Comparison of ENCODE assay signal across 9 cellular contexts in genomic region chr17:74326506-74326905, GRCh38. TPM values are rescaled to one million over a fixed set of nuclear protein-coding genes. Genes with fewer than 3 reads are reported as not detected.
DNase-seq lines count a peak whose midpoint lies in the region; ATAC-seq and TF ChIP-seq lines count a peak whose summit lies in the region.
"Had no signal": no experiment of that assay in that cellular context is flagged by ENCODE, and none has a peak within 500 bp of the region (broad histone marks: within the 10 kb centered on the region; RNA-seq: fewer than 3 reads in every experiment).

No MANE protein-coding gene starts in this region.

- TF ChIP-seq CTCF in CD14-positive monocyte (IDR thresholded peaks at IDR 0.05) (no peak), endothelial cell (IDR thresholded peaks at IDR 0.05; ENCODE audit: unreplicated experiment) (no peak)

- WGBS in neuronal stem cell (ENCODE audit: extremely low coverage in 2 of 2, insufficient read length in 2 of 2, insufficient replicate concordance in 1 of 2), 2 donors = no CpG with 5 or more reads among the region's 10 CpGs

- H3K18ac ChIP-seq in neuronal stem cell (ENCODE audit: low read length) = peak overlapping the region; percentile 87

- no peaks in the 10 kb centered on the region for H3K9me3 ChIP-seq in HUES6 (ENCODE audit: control insufficient read depth, insufficient read depth, low read depth, low read length)
- H3K9me3 ChIP-seq in neuronal stem cell (replicated peaks in 1 of 2; ENCODE audit: control insufficient read depth in 2 of 2, insufficient read depth in 1 of 2, low read depth in 1 of 2, low read length in 2 of 2) = no peaks in the 10 kb centered on the region

- H3K4me1 ChIP-seq in HUES6 (ENCODE audit: control insufficient read depth, insufficient read depth, low read length) (peaks cover 22% of the 10 kb centered on the region), neuronal stem cell (ENCODE audit: control insufficient read depth in 2 of 2, insufficient read depth in 1 of 2, low read depth in 1 of 2, low read length in 2 of 2) (peaks cover 10 to 12% of the 10 kb centered on the region in 2 donors)

- H3K36me3 Mint-ChIP-seq in CD14-positive monocyte (peaks cover 0 to 3% of the 10 kb centered on the region in 2 donors), endothelial cell (ENCODE audit: low read depth, unreplicated experiment) (peaks cover 7% of the 10 kb centered on the region)

- H4K8ac ChIP-seq in neuronal stem cell (ENCODE audit: low read depth, low read length) = no peak overlapping the region

- H3K9me3 Mint-ChIP-seq in CD14-positive monocyte = peaks cover 0 to 10% (median 0%) of the 10 kb centered on the region in 7 donors
- H3K9me3 Mint-ChIP-seq in endothelial cell (ENCODE audit: unreplicated experiment) = no peaks in the 10 kb centered on the region

- H2BK12ac ChIP-seq in neuronal stem cell (ENCODE audit: low read length) = no peak overlapping the region

- H3K27ac ChIP-seq in HUES6 (ENCODE audit: low read depth, low read length) (no peak overlapping the region), neuronal stem cell (replicated peaks; ENCODE audit: low read length) (no peak overlapping the region)

- peaks cover 47 to 58% (median 56%) of the 10 kb centered on the region in 3 donors for H3K27me3 Mint-ChIP-seq in CD14-positive monocyte (ENCODE audit: low read depth in 3 of 3)
- H3K27me3 Mint-ChIP-seq in endothelial cell (ENCODE audit: unreplicated experiment) = peaks cover 13% of the 10 kb centered on the region

- H3K79me1 ChIP-seq in neuronal stem cell (ENCODE audit: low read depth, low read length) = no peaks in the 10 kb centered on the region

- H3K9ac ChIP-seq in HUES6 (ENCODE audit: low read length) (no peak overlapping the region), neuronal stem cell (ENCODE audit: low read depth, low read length, poor library complexity) (peak overlapping the region; percentile 79)

- peak overlapping the region; percentile 93 for H3K4me2 ChIP-seq in neuronal stem cell (ENCODE audit: insufficient read depth, low read length, poor library complexity, severe bottlenecking)

- H3K27ac Mint-ChIP-seq in CD14-positive monocyte (no peak overlapping the region), endothelial cell (ENCODE audit: unreplicated experiment) (peak overlapping the region; percentile 61)

- H3K36me3 ChIP-seq in HUES6 (ENCODE audit: control insufficient read depth, insufficient read depth, low read length) = no peaks in the 10 kb centered on the region
- H3K36me3 ChIP-seq in neuronal stem cell (replicated peaks in 1 of 2; ENCODE audit: control insufficient read depth in 2 of 2, insufficient read depth in 2 of 2, low read length in 2 of 2) = no peaks in the 10 kb centered on the region

- H2BK120ac ChIP-seq in neuronal stem cell (ENCODE audit: low read depth, low read length) = no peak overlapping the region

- H3K4me3 ChIP-seq in HUES6 (ENCODE audit: low read depth, low read length) = peak overlapping the region; percentile 65
- H3K4me3 ChIP-seq in neuronal stem cell (ENCODE audit: low read length in 2 of 2) = peak overlapping the region; percentile 34 to 76

- DNase-seq in CD14-positive monocyte (ENCODE audit: low spot score) = no peak
- DNase-seq in endothelial cell (ENCODE audit: low spot score) = no peak
- no peak for DNase-seq in neuronal stem cell (ENCODE audit: low spot score)
- no peak for DNase-seq in NCI-H446 (lab: John Stamatoyannopoulos, UW)
- no peak for DNase-seq in pons (ENCODE audit: low spot score)
- DNase-seq in activated gamma-delta T cell treated with Interleukin-2 at 50 U/mL for 16 hours = no peak

- peaks cover 59% of the 10 kb centered on the region for H3K27me3 ChIP-seq in HUES6 (ENCODE audit: control insufficient read depth, insufficient read depth, low read length)
- peaks cover 6 to 83% (median 19%) of the 10 kb centered on the region in 3 experiments for H3K27me3 ChIP-seq in neuronal stem cell (ENCODE audit: control insufficient read depth in 3 of 3, insufficient read depth in 3 of 3, low read depth in 1 of 3, low read length in 3 of 3)

- H3K23ac ChIP-seq in neuronal stem cell (ENCODE audit: low read depth, low read length, poor library complexity) = peak overlapping the region; percentile 95

- H3K4me1 Mint-ChIP-seq in CD14-positive monocyte (peaks cover 18% of the 10 kb centered on the region), endothelial cell (ENCODE audit: unreplicated experiment) (peaks cover 39% of the 10 kb centered on the region)

- H2BK15ac ChIP-seq in neuronal stem cell (ENCODE audit: low read length) = peak overlapping the region; percentile 69

- H3K14ac ChIP-seq in neuronal stem cell (ENCODE audit: low read length) = peak overlapping the region; percentile 63

- H4K91ac ChIP-seq in neuronal stem cell (ENCODE audit: low read depth, low read length, poor library complexity) = no peak overlapping the region

- H3K4ac ChIP-seq in neuronal stem cell (ENCODE audit: low read length) = no peak overlapping the region

- H2AFZ ChIP-seq in neuronal stem cell (ENCODE audit: low read length) = peak overlapping the region; percentile 74

- H3K4me3 Mint-ChIP-seq in CD14-positive monocyte = peak overlapping the region; percentile 52 to 83
- H3K4me3 Mint-ChIP-seq in endothelial cell (ENCODE audit: unreplicated experiment) = peak overlapping the region; percentile 85

- no peak overlapping the region for H2BK5ac ChIP-seq in neuronal stem cell (ENCODE audit: low read length)

- H2AK5ac ChIP-seq in neuronal stem cell (ENCODE audit: low read depth, low read length) = peak overlapping the region; percentile 69

- intact Hi-C loops in CD14-positive monocyte (cut with micrococcal nuclease) = no loop called here

- ATAC-seq in HG03159 (IDR thresholded peaks at IDR 0.05; ENCODE audit: unreplicated experiment) = no peak

RNA-seq across cellular contexts. Expression of gene KIF19, which starts 0.5 kb away (rescaled TPM):
- polyA plus RNA-seq in CD14-positive monocyte = not detected
- total RNA-seq in endothelial cell (ENCODE audit: unreplicated experiment) = 48.1 TPM
- 0.68 TPM for polyA plus RNA-seq in neuronal stem cell (2013, experiment 1 of 2)
- polyA plus RNA-seq in neuronal stem cell (2013, experiment 2 of 2) = 0.57 TPM

RNA-seq across cellular contexts. Expression of gene BTBD17, which starts 35.2 kb away (rescaled TPM):
- not detected for polyA plus RNA-seq in CD14-positive monocyte
- 2.7 TPM for total RNA-seq in endothelial cell (ENCODE audit: unreplicated experiment)
- polyA plus RNA-seq in neuronal stem cell (2013, experiment 1 of 2) = 17.6 TPM
- polyA plus RNA-seq in neuronal stem cell (2013, experiment 2 of 2) = 17.1 TPM
- total RNA-seq: mesenteric fat pad had no signal

RNA-seq across cellular contexts. Expression of gene GPR142, which starts 40.8 kb away (rescaled TPM):
- polyA plus RNA-seq in CD14-positive monocyte = not detected
- 0.18 TPM for total RNA-seq in endothelial cell (ENCODE audit: unreplicated experiment)
- 0.22 TPM for polyA plus RNA-seq in neuronal stem cell (2013, experiment 1 of 2)
- polyA plus RNA-seq in neuronal stem cell (2013, experiment 2 of 2) = 0.24 TPM
- total RNA-seq: mesenteric fat pad had no signal

RNA-seq across cellular contexts. Expression of gene DNAI2, which starts 52.5 kb away (rescaled TPM):
- not detected for polyA plus RNA-seq in CD14-positive monocyte
- not detected for total RNA-seq in endothelial cell (ENCODE audit: unreplicated experiment)
- 0.04 TPM for polyA plus RNA-seq in neuronal stem cell (2013, experiment 1 of 2)
- not detected for polyA plus RNA-seq in neuronal stem cell (2013, experiment 2 of 2)
- total RNA-seq: mesenteric fat pad had no signal
